16 cellular contexts compared by ENCODE assay signal in the genomic region with DNA sequence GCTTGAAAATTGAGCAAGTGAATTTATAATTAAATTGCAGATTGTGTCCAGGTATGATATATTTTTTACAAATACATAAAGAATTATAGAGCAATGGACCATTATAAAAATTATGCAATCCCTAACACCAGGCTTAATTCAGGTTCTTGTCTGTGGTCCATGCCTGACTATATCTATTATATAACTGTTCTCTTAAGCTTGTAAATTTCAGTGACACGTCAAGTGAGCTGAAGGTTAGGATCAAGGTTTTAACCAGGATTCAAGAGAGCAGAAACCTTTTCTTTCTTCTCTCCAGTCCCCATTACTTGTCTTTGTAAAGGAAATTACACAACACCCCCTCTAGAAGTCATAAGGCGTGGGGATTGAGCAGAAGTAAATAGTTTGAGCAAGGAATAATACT.
A peak's percentile ranks its signal among the peaks of the same experiment; 100 is the strongest.
DNase-seq lines count a peak whose midpoint lies in the region; ATAC-seq and TF ChIP-seq lines count a peak whose summit lies in the region.
"Had no signal": no experiment of that assay in that cellular context is flagged by ENCODE, and none has a peak within 500 bp of the region (broad histone marks: within the 10 kb centered on the region; RNA-seq: fewer than 3 reads in every experiment).

No MANE protein-coding gene starts in this region.

- H3K4me3 Mint-ChIP-seq in MCF 10A (ENCODE audit: unreplicated experiment): no peak overlapping the region
- no peak overlapping the region for H3K4me3 Mint-ChIP-seq in nephron
- no peak overlapping the region for H3K4me3 Mint-ChIP-seq in GM23338
- H3K4me3 Mint-ChIP-seq: activated CD4-positive, alpha-beta T cell treated with anti-CD3 and anti-CD28 coated beads, Interleukin-2, amount 10 ng/mL, durations not matched to agents 24 days and 14 days had no signal

- H3K27me3 Mint-ChIP-seq in MCF 10A (ENCODE audit: insufficient read depth, unreplicated experiment) (no peaks in the 10 kb centered on the region), nephron (ENCODE audit: low read depth) (no peaks in the 10 kb centered on the region), GM23338 (ENCODE audit: insufficient read depth, low read depth, poor library complexity) (peaks cover 3% of the 10 kb centered on the region)

- CTCF ChIA-PET in MCF 10A (lab: Yijun Ruan, JAX): no interaction called here

- intact Hi-C loops in breast epithelium (cut with DNase I; ENCODE audit: low total_unique reads): no loop called here
- intact Hi-C loops in MCF 10A (cut with micrococcal nuclease): no loop called here
- intact Hi-C loops in dorsolateral prefrontal cortex (cut with DNase I): loop anchor here (2.0 to 10.0 kb wide), 5 partner anchors 65 to 355 kb away; partner anchors contain the start of gene ZNF521 (in 1 of the 2)
- intact Hi-C loops in upper lobe of right lung (cut with DNase I): no loop called here

- no peaks in the 10 kb centered on the region for H4K20me1 ChIP-seq in GM23338 (replicated peaks; ENCODE audit: insufficient read depth)

- no peaks in the 10 kb centered on the region for H3K36me3 Mint-ChIP-seq in MCF 10A (ENCODE audit: insufficient read depth, unreplicated experiment)
- H3K36me3 Mint-ChIP-seq in nephron (ENCODE audit: low read depth): peaks cover 34% of the 10 kb centered on the region
- peaks cover 15% of the 10 kb centered on the region; the same call in 2 of the 3 replicates for H3K36me3 Mint-ChIP-seq in GM23338 (ENCODE audit: low read depth)

- H3K4me3 ChIP-seq in breast epithelium: no peak overlapping the region
- peak overlapping the region in 1 of 59 donors; percentile 57 for H3K4me3 ChIP-seq in dorsolateral prefrontal cortex
- H3K4me3 ChIP-seq in upper lobe of right lung: no peak overlapping the region
- H3K4me3 ChIP-seq in GM23338: no peak overlapping the region
- H3K4me3 ChIP-seq: right lobe of liver had no signal

- H2AFZ ChIP-seq in GM23338: no peak overlapping the region

- BruUV-seq in MCF 10A (replicated peaks; lab: Mats Ljungman, UMichigan): no TSS peak

- H3K27ac ChIP-seq in breast epithelium: peak overlapping the region; percentile 86 to 91
- H3K27ac ChIP-seq in dorsolateral prefrontal cortex: peak overlapping the region in 44 of 59 donors; percentile 7 to 87 (median 70)
- H3K27ac ChIP-seq in upper lobe of right lung: peak overlapping the region; percentile 28
- no peak overlapping the region for H3K27ac ChIP-seq in GM23338 (ENCODE audit: low read depth)
- H3K27ac ChIP-seq: C4-2B, right lobe of liver had no signal

- ATAC-seq in upper lobe of right lung (no peak), GM23338 (no peak), HG02623 (IDR thresholded peaks at IDR 0.05; ENCODE audit: unreplicated experiment) (no peak)
- ATAC-seq: esophagus mucosa; stimulated activated naive CD8-positive, alpha-beta T cell treated with anti-CD3 and anti-CD28 coated beads, Interleukin-15, Interleukin-2, amounts not matched to agents 100 U/mL and 50 U/mL, for 24 hours had no signal

- H3K9me3 ChIP-seq in breast epithelium (no peaks in the 10 kb centered on the region), upper lobe of right lung (no peaks in the 10 kb centered on the region)
- H3K9me3 ChIP-seq: right lobe of liver had no signal

- no peaks in the 10 kb centered on the region for H3K79me2 ChIP-seq in GM23338 (replicated peaks; ENCODE audit: insufficient read depth)

- no peaks in the 10 kb centered on the region for H3K27me3 ChIP-seq in breast epithelium
- no peaks in the 10 kb centered on the region for H3K27me3 ChIP-seq in dorsolateral prefrontal cortex
- H3K27me3 ChIP-seq in upper lobe of right lung: no peaks in the 10 kb centered on the region
- no peaks in the 10 kb centered on the region for H3K27me3 ChIP-seq in GM23338 (ENCODE audit: insufficient read depth)
- H3K27me3 ChIP-seq: right lobe of liver had no signal

- no peaks in the 10 kb centered on the region for H3K9me2 ChIP-seq in GM23338 (ENCODE audit: insufficient read depth)

- H3K9me3 Mint-ChIP-seq in MCF 10A (ENCODE audit: unreplicated experiment) (no peaks in the 10 kb centered on the region), nephron (no peaks in the 10 kb centered on the region), GM23338 (no peaks in the 10 kb centered on the region)
- H3K9me3 Mint-ChIP-seq: activated CD4-positive, alpha-beta T cell treated with anti-CD3 and anti-CD28 coated beads, Interleukin-2, amount 10 ng/mL, durations not matched to agents 24 days and 14 days had no signal

- DNase-seq in breast epithelium (ENCODE audit: low spot score in 2 of 2): no peak
- DNase-seq in MCF 10A (ENCODE audit: unreplicated experiment): no peak
- DNase-seq in dorsolateral prefrontal cortex: no peak
- no peak for DNase-seq in upper lobe of right lung
- DNase-seq in GM23338 (ENCODE audit: low spot score): no peak
- no peak for DNase-seq in 8988T
- DNase-seq: activated CD4-positive, alpha-beta T cell treated with anti-CD3 and anti-CD28 coated beads, Interleukin-2, amount 10 ng/mL, durations not matched to agents 24 days and 14 days; activated effector memory CD4-positive, alpha-beta T cell treated with anti-CD3 and anti-CD28 coated beads, Interleukin-2, amount 50 U/mL, for 16 hours; NCI-H2227 treated with DMSO at 0.1 percent for 48 hours; right lobe of liver; stimulated activated CD4-positive, alpha-beta T cell treated with anti-CD3 and anti-CD28 coated beads, Interleukin-2, amount 100 ng/mL, for 24 hours; stimulated activated naive CD8-positive, alpha-beta T cell treated with anti-CD3 and anti-CD28 coated beads, Interleukin-15, Interleukin-2, amounts not matched to agents 100 U/mL and 50 U/mL, for 24 hours had no signal

- H3K4me1 Mint-ChIP-seq in MCF 10A (ENCODE audit: insufficient read depth, unreplicated experiment) (no peaks in the 10 kb centered on the region), nephron (peaks cover 55% of the 10 kb centered on the region), GM23338 (peaks cover 22% of the 10 kb centered on the region)
- H3K4me1 Mint-ChIP-seq: activated CD4-positive, alpha-beta T cell treated with anti-CD3 and anti-CD28 coated beads, Interleukin-2, amount 10 ng/mL, durations not matched to agents 24 days and 14 days had no signal

- POLR2A ChIA-PET in MCF 10A (lab: Yijun Ruan, JAX): no interaction called here

- H3K4me1 ChIP-seq in breast epithelium (peaks cover 4 to 20% of the 10 kb centered on the region in 2 donors), upper lobe of right lung (peaks cover 31% of the 10 kb centered on the region), GM23338 (ENCODE audit: insufficient read depth) (peaks cover 4% of the 10 kb centered on the region; the same call in 1 of the 2 replicates)
- H3K4me1 ChIP-seq: right lobe of liver had no signal

- no peak overlapping the region for H3K27ac Mint-ChIP-seq in MCF 10A (ENCODE audit: low read depth, unreplicated experiment)
- H3K27ac Mint-ChIP-seq in nephron: peak overlapping the region in 2 of 3 experiments; percentile 90 to 95
- no peak overlapping the region for H3K27ac Mint-ChIP-seq in GM23338
- H3K27ac Mint-ChIP-seq: activated CD4-positive, alpha-beta T cell treated with anti-CD3 and anti-CD28 coated beads, Interleukin-2, amount 10 ng/mL, durations not matched to agents 24 days and 14 days had no signal

- TF ChIP-seq CTCF in breast epithelium (IDR thresholded peaks at IDR 0.05) (no peak), MCF 10A (IDR thresholded peaks at IDR 0.05; ENCODE audit: unreplicated experiment) (no peak), dorsolateral prefrontal cortex (IDR thresholded peaks at IDR 0.05 in 54 of 56, conservative IDR thresholded peaks at IDR 0.05 in 2 of 56; ENCODE audit: low read depth in 1 of 56, partially characterized antibody in 56 of 56) (no peak), nephron (IDR thresholded peaks at IDR 0.05; ENCODE audit: unreplicated experiment in 3 of 3) (no peak), upper lobe of right lung (IDR thresholded peaks at IDR 0.05) (no peak), GM23338 (conservative IDR thresholded peaks at IDR 0.05; ENCODE audit: low read depth in 2 of 2) (no peak)

- no peak overlapping the region for H3K4me2 ChIP-seq in GM23338

- no peaks in the 10 kb centered on the region for H3F3A ChIP-seq in GM23338 (replicated peaks; ENCODE audit: low read depth)

- H3K36me3 ChIP-seq in breast epithelium (no peaks in the 10 kb centered on the region), upper lobe of right lung (peaks cover 4% of the 10 kb centered on the region), GM23338 (ENCODE audit: insufficient read depth) (no peaks in the 10 kb centered on the region)
- H3K36me3 ChIP-seq: right lobe of liver had no signal

- no peak for TF ChIP-seq POLR2A in breast epithelium (IDR thresholded peaks at IDR 0.05)

TF ChIP-seq in GM23338, 12 proteins besides CTCF, POLR2A, EP300 and RAD21 (continues in another document):
- TF ChIP-seq ETS1 (IDR thresholded peaks at IDR 0.05): no peak

Comparison
In these comparisons a context has a peak if more than half of its experiments do, and no peak if none do; other contexts are left out.
1. H3K27ac Mint-ChIP-seq: peak in nephron (2 of 3); none in MCF 10A (single experiment) and GM23338 (single experiment).
2. intact Hi-C loops: an anchor here in dorsolateral prefrontal cortex (2.0 to 10.0 kb wide); none called in breast epithelium, MCF 10A and upper lobe of right lung.